In genomic region chr19:37987356-37988332, GRCh38 we compare ENCODE assay signal across 13 cellular contexts.
DNase-seq lines count a peak whose midpoint lies in the region; ATAC-seq and TF ChIP-seq lines count a peak whose summit lies in the region.
"Had no signal": no experiment of that assay in that cellular context is flagged by ENCODE, and none has a peak within 500 bp of the region (broad histone marks: within the 10 kb centered on the region; RNA-seq: fewer than 3 reads in every experiment).

No MANE protein-coding gene starts in this region.

- H3K27me3 Mint-ChIP-seq in HFFc6 (ENCODE audit: insufficient read depth), result peaks cover 2% of the 10 kb centered on the region
- H3K27me3 Mint-ChIP-seq in activated B cell treated with CpG ODN at 0.5 μM for 24 hours, result no peaks in the 10 kb centered on the region
- H3K27me3 Mint-ChIP-seq: activated CD4-positive, alpha-beta T cell treated with anti-CD3 and anti-CD28 coated beads, Interleukin-2, amount 10 ng/mL, durations not matched to agents 24 days and 14 days had no signal

- H3K27ac ChIP-seq in DOHH2 (ENCODE audit: low read depth, low read length), result peak overlapping the region; percentile 85; the same call in 1 of the 2 replicates
- H3K27ac ChIP-seq in mucosa of rectum (ENCODE audit: low read depth in 2 of 2, low read length in 2 of 2), result peak overlapping the region; percentile 43 to 47
- H3K27ac ChIP-seq: KMS-11, SJSA1, tibial artery had no signal

- H4K20me1 ChIP-seq in DOHH2 (ENCODE audit: control insufficient read depth, insufficient read depth, low read depth, low read length), result 0 out of 2 replicates have a peak, but pooled peaks cover 3% of the 10 kb centered on the region

- H3K4me1 ChIP-seq in DOHH2 (ENCODE audit: control insufficient read depth, low read length) (peaks cover 39% of the 10 kb centered on the region), mucosa of rectum (ENCODE audit: control insufficient read depth in 2 of 2, insufficient read depth in 2 of 2, low read length in 2 of 2) (peaks cover 20 to 25% of the 10 kb centered on the region in 2 donors)

- H3K27me3 ChIP-seq in DOHH2 (ENCODE audit: control insufficient read depth, low read length) (no peaks in the 10 kb centered on the region), mucosa of rectum (ENCODE audit: control insufficient read depth in 2 of 2, insufficient read depth in 2 of 2, low read length in 2 of 2) (no peaks in the 10 kb centered on the region)
- H3K27me3 ChIP-seq: SJSA1, tibial artery had no signal

- ATAC-seq in activated B cell treated with CpG ODN at 0.5 μM for 24 hours (ENCODE audit: low read depth) (no peak), HG02973 (IDR thresholded peaks at IDR 0.05; ENCODE audit: unreplicated experiment) (no peak)

- peaks cover 81% of the 10 kb centered on the region for H3K79me2 ChIP-seq in DOHH2 (ENCODE audit: control insufficient read depth, low read length)

- no peak overlapping the region for H3K9ac ChIP-seq in mucosa of rectum (ENCODE audit: low read depth in 1 of 2, low read length in 2 of 2)
- H3K9ac ChIP-seq: KMS-11 had no signal

- peaks cover 51% of the 10 kb centered on the region for H3K4me1 Mint-ChIP-seq in HFFc6 (ENCODE audit: low read depth)
- H3K4me1 Mint-ChIP-seq in activated B cell treated with CpG ODN at 0.5 μM for 24 hours, result peaks cover 86% of the 10 kb centered on the region

- TF ChIP-seq CTCF in DOHH2 (IDR thresholded peaks at IDR 0.05; ENCODE audit: low read depth, low read length, poor library complexity, severe bottlenecking) (peak; percentile 86), HFFc6 (IDR thresholded peaks at IDR 0.05) (no peak), activated B cell treated with CpG ODN at 0.5 μM for 24 hours (IDR thresholded peaks at IDR 0.05) (no peak)

- H3K9me3 ChIP-seq in DOHH2 (ENCODE audit: control insufficient read depth, insufficient read depth, low read length) (no peaks in the 10 kb centered on the region), mucosa of rectum (ENCODE audit: control insufficient read depth in 2 of 2, low read length in 2 of 2) (no peaks in the 10 kb centered on the region)
- H3K9me3 ChIP-seq: SJSA1, tibial artery had no signal

- POLR2A ChIA-PET in activated B cell treated with CpG ODN at 0.5 μM for 24 hours (lab: Charles Lee), result interaction anchor here (0.5 to 2.4 kb wide), 10 partner anchors 10 to 92 kb away, joined by 3 to 43 read pairs (median 8); partner anchors contain the start of genes SIPA1L3 and WDR87

- H3K27ac Mint-ChIP-seq in HFFc6, result peak overlapping the region; percentile 36; the same call in 1 of the 2 replicates
- H3K27ac Mint-ChIP-seq in activated B cell treated with CpG ODN at 0.5 μM for 24 hours, result peak overlapping the region; percentile 96

- intact Hi-C loops in activated B cell treated with CpG ODN at 0.5 μM for 24 hours (cut with micrococcal nuclease), result no loop called here

- H3K4me3 Mint-ChIP-seq in HFFc6 (no peak overlapping the region), activated B cell treated with CpG ODN at 0.5 μM for 24 hours (no peak overlapping the region)
- H3K4me3 Mint-ChIP-seq: activated CD4-positive, alpha-beta T cell treated with anti-CD3 and anti-CD28 coated beads, Interleukin-2, amount 10 ng/mL, durations not matched to agents 24 days and 14 days had no signal

- H3K36me3 ChIP-seq in DOHH2 (ENCODE audit: control insufficient read depth, low read length) (no peaks in the 10 kb centered on the region; the same call in 1 of the 2 replicates), mucosa of rectum (ENCODE audit: control insufficient read depth in 2 of 2, insufficient read depth in 2 of 2, low read length in 2 of 2) (no peaks in the 10 kb centered on the region)
- H3K36me3 ChIP-seq: tibial artery had no signal

- H3K9me3 Mint-ChIP-seq in HFFc6 (no peaks in the 10 kb centered on the region), activated B cell treated with CpG ODN at 0.5 μM for 24 hours (no peaks in the 10 kb centered on the region)
- H3K9me3 Mint-ChIP-seq: activated CD4-positive, alpha-beta T cell treated with anti-CD3 and anti-CD28 coated beads, Interleukin-2, amount 10 ng/mL, durations not matched to agents 24 days and 14 days had no signal

- H3K4me3 ChIP-seq in DOHH2 (ENCODE audit: low read length) (no peak overlapping the region), mucosa of rectum (ENCODE audit: low read length in 2 of 2) (no peak overlapping the region)
- H3K4me3 ChIP-seq: SJSA1, tibial artery had no signal

- H3K9me2 ChIP-seq in DOHH2 (replicated peaks; ENCODE audit: control insufficient read depth, low read length), result no peaks in the 10 kb centered on the region

- no peak for DNase-seq in HFFc6
- no peak for DNase-seq in activated B cell treated with CpG ODN at 0.5 μM for 24 hours
- DNase-seq in stimulated activated CD4-positive, alpha-beta T cell treated with anti-CD3 and anti-CD28 coated beads, Interleukin-15, amount 100 ng/mL, for 24 hours, result no peak
- no peak for DNase-seq in nucleus accumbens (lab: John Stamatoyannopoulos, UW)
- no peak for DNase-seq in NCI-H748 treated with DMSO at 0.1 percent for 48 hours (lab: John Stamatoyannopoulos, UW)
- DNase-seq: activated CD4-positive, alpha-beta T cell treated with anti-CD3 and anti-CD28 coated beads, Interleukin-2, amount 10 ng/mL, durations not matched to agents 24 days and 14 days; retina; tibial artery had no signal

- H3K4me2 ChIP-seq in DOHH2 (ENCODE audit: low read length), result peak overlapping the region; percentile 77
- H3K4me2 ChIP-seq: KMS-11 had no signal

- no peaks in the 10 kb centered on the region; the same call in 1 of the 2 replicates for H3K36me3 Mint-ChIP-seq in HFFc6 (ENCODE audit: low read depth)
- H3K36me3 Mint-ChIP-seq in activated B cell treated with CpG ODN at 0.5 μM for 24 hours (ENCODE audit: low read depth), result peaks cover 15% of the 10 kb centered on the region

- peaks cover 8% of the 10 kb centered on the region; the same call in 1 of the 2 replicates for H3F3A ChIP-seq in DOHH2 (ENCODE audit: control insufficient read depth, insufficient read depth)

- CTCF ChIA-PET in activated B cell treated with CpG ODN at 0.5 μM for 24 hours (lab: Charles Lee), result interaction anchor here (1.4 to 2.1 kb wide), 6 partner anchors 10 to 107 kb away, joined by 3 to 8 read pairs (median 6); no protein-coding TSS in a partner anchor
